In the genomic region with DNA sequence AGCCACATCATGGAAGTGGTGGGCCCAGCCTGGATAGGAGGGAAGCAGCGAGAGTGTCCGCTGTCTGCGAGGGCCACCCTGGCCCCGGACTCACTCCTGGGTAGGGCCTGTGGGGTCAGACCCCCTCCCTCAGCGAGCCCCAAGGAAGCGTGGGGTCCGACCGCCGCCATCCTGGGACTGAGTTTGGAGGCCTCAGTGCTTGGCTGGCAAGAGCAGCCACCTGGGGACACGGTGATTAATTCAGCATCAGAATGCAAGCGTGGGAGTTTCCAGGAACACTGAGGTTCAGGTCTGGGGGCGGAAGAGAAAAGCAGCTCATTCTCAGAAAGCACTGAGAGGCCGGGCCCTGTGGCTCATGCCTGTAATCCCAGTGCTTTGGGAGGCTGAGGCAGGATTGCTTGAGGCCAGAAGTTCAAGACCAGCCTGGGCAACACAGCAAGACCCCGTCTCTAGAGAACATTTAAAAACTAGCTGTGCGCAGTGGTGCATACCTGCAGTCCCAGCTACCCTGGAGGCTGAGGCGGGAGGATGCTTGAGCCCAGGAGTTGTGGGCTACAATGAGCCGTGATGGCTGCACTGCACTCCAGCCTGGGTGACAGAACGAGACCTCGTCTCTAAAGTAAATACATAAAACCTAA, we compare ENCODE assay signal across 11 cellular contexts.
A peak's percentile ranks its signal among the peaks of the same experiment; 100 is the strongest.
DNase-seq lines count a peak whose midpoint lies in the region; ATAC-seq and TF ChIP-seq lines count a peak whose summit lies in the region.
"Had no signal": no experiment of that assay in that cellular context is flagged by ENCODE, and none has a peak within 500 bp of the region (broad histone marks: within the 10 kb centered on the region; RNA-seq: fewer than 3 reads in every experiment).

No MANE protein-coding gene starts in this region.

- TF ChIP-seq CTCF in GM20000 (IDR thresholded peaks at IDR 0.05; ENCODE audit: extremely low read depth, missing control alignments) (no peak), epithelial cell of esophagus (IDR thresholded peaks at IDR 0.05; ENCODE audit: insufficient read depth, low read depth, low read length, missing control alignments) (no peak)

- H3K4me3 ChIP-seq in epithelial cell of esophagus (ENCODE audit: low read length), result no peak overlapping the region
- H3K4me3 ChIP-seq: left lung, suprapubic skin had no signal

- peak; percentile 67 for DNase-seq in GM20000 (ENCODE audit: low spot score)
- DNase-seq in activated CD8-positive, alpha-beta memory T cell treated with anti-CD3 and anti-CD28 coated beads for 48 hours (ENCODE audit: low read depth in 2 of 3, low spot score in 2 of 3), result peak in 2 of 3 experiments; percentile 61 to 64
- DNase-seq in epithelial cell of esophagus (ENCODE audit: low read depth), result peak; percentile 48
- peak; percentile 54 to 77 (median 73) for DNase-seq in stimulated activated CD4-positive, alpha-beta T cell treated with anti-CD3 and anti-CD28 coated beads, TNF-alpha, amount 100 ng/mL, for 24 hours (ENCODE audit: low read depth in 3 of 3)
- DNase-seq in NCI-H2227 (lab: John Stamatoyannopoulos, UW; ENCODE audit: unreplicated experiment), result no peak
- DNase-seq in GOT3 (lab: John Stamatoyannopoulos, UW), result no peak
- DNase-seq in T-helper 9 cell, result no peak
- DNase-seq: NCI-H2081 treated with DMSO at 0.1 percent for 48 hours had no signal

- ATAC-seq in HG02571 (IDR thresholded peaks at IDR 0.05; ENCODE audit: unreplicated experiment), result no peak
- ATAC-seq: left lung had no signal

Comparison
In these comparisons a context has a peak if more than half of its experiments do, and no peak if none do; other contexts are left out.
1. DNase-seq: peak in GM20000 (single experiment), activated CD8-positive, alpha-beta memory T cell treated with anti-CD3 and anti-CD28 coated beads for 48 hours (2 of 3), epithelial cell of esophagus (single experiment) and stimulated activated CD4-positive, alpha-beta T cell treated with anti-CD3 and anti-CD28 coated beads, TNF-alpha, amount 100 ng/mL, for 24 hours (3 of 3); none in NCI-H2227 (single experiment), GOT3 (single experiment) and T-helper 9 cell (single experiment).